Comparison of ENCODE assay signal across 2 cellular contexts in genomic region chr19:8095354-8095886, GRCh38.
TF ChIP-seq lines count a peak whose summit lies in the region.

No MANE protein-coding gene starts in this region.

TF ChIP-seq in HCT116, 20 proteins besides CTCF, POLR2A, EP300 and RAD21:
- TF ChIP-seq CBX3 (IDR thresholded peaks at IDR 0.05; ENCODE audit: low read depth) (peak; percentile 82), MAX (IDR thresholded peaks at IDR 0.05) (no peak), ZFX (IDR thresholded peaks at IDR 0.05) (no peak)

TF ChIP-seq in GM12878, 131 proteins besides CTCF, POLR2A, EP300 and RAD21:
- TF ChIP-seq SP1 (IDR thresholded peaks at IDR 0.05; ENCODE audit: low read depth, low read length) (no peak), CBX5 (IDR thresholded peaks at IDR 0.05; ENCODE audit: low read depth) (peak; percentile 88), YBX1 (IDR thresholded peaks at IDR 0.05) (no peak), SUPT20H (IDR thresholded peaks at IDR 0.05; ENCODE audit: borderline replicate concordance, control insufficient read depth, low read depth, low read length) (no peak), POLR2AphosphoS2 (IDR thresholded peaks at IDR 0.05; ENCODE audit: low read depth, low read length) (no peak), CEBPZ (IDR thresholded peaks at IDR 0.05; ENCODE audit: low read depth, low read length) (no peak), KAT2A (conservative IDR thresholded peaks at IDR 0.05; ENCODE audit: control insufficient read depth, low read depth, low read length) (no peak), FOXM1 (IDR thresholded peaks at IDR 0.05; ENCODE audit: low read depth, low read length) (no peak)
